14 cellular contexts compared by ENCODE assay signal in the genomic region with DNA sequence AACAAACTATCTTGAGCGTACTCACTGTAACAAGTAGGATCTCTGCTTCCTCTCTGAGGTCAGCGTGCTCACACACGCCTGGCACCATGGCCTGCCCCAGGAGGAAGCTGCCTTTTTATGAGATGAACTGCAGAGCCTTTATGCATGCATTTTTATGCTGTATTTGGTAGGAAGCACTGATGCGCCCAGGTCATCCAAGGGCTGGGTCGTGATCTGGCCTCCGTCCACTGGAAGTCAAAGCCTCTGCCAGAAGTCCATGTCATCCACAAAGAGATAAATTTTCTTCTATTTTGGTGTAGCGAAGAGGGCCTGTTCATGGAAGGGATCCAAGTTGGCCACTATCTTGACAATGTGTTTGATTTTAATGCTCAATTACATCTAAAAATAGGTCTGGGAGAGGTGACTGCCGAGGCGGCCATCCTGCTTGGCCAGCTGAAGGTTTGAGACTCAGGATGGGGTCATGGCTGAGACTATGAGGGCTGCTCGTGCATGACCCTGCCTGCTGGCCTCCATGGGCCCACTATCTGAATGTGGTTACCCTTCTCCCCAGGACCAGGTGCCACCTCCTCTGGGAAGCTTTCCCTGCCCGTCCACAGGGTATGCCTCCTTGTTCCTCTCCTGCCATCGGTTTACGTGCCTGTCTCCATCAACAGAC. TPM values are rescaled to one million over a fixed set of nuclear protein-coding genes. Genes with fewer than 3 reads are reported as not detected.
A peak's percentile ranks its signal among the peaks of the same experiment; 100 is the strongest.
DNase-seq lines count a peak whose midpoint lies in the region; ATAC-seq and TF ChIP-seq lines count a peak whose summit lies in the region.
"Had no signal": no experiment of that assay in that cellular context is flagged by ENCODE, and none has a peak within 500 bp of the region (broad histone marks: within the 10 kb centered on the region; RNA-seq: fewer than 3 reads in every experiment).

No MANE protein-coding gene starts in this region.

- no peak for TF ChIP-seq CTCF in choroid plexus epithelial cell (conservative IDR thresholded peaks at IDR 0.05; ENCODE audit: low read depth, low read length)
- no peak for TF ChIP-seq CTCF in left lung (IDR thresholded peaks at IDR 0.05)
- TF ChIP-seq CTCF in thyroid gland (IDR thresholded peaks at IDR 0.05) = no peak
- no peak for TF ChIP-seq CTCF in OCI-LY7 (conservative IDR thresholded peaks at IDR 0.05; ENCODE audit: low read length)

- H3K27me3 ChIP-seq in left lung (peaks cover 0 to 7% of the 10 kb centered on the region in 2 donors), thyroid gland (no peaks in the 10 kb centered on the region)
- H3K27me3 ChIP-seq: dorsolateral prefrontal cortex, SJCRH30 had no signal

- peaks cover 7 to 17% of the 10 kb centered on the region in 2 donors for H3K4me1 ChIP-seq in left lung
- peaks cover 34 to 41% of the 10 kb centered on the region in 2 donors for H3K4me1 ChIP-seq in thyroid gland
- peaks cover 28% of the 10 kb centered on the region for H3K4me1 ChIP-seq in OCI-LY7 (ENCODE audit: insufficient read depth, low read length, poor library complexity, severe bottlenecking)

- peak; percentile 3 for DNase-seq in activated CD4-positive, alpha-beta memory T cell treated with anti-CD3 and anti-CD28 coated beads for 36 hours
- DNase-seq in activated CD4-positive, alpha-beta memory T cell treated with anti-CD3 and anti-CD28 coated beads, Interleukin-2, amount 10 ng/mL, durations not matched to agents 7 days and 5 days = no peak
- peak; percentile 27 for DNase-seq in choroid plexus epithelial cell (ENCODE audit: low read depth)
- peak; percentile 20 to 68 for DNase-seq in left lung
- no peak for DNase-seq in thyroid gland
- no peak for DNase-seq in OCI-LY7 (ENCODE audit: low spot score)
- DNase-seq in kidney glomerular epithelial cell (lab: John Stamatoyannopoulos, UW) = no peak
- DNase-seq: stimulated activated naive CD4-positive, alpha-beta T cell had no signal

- no peak for ATAC-seq in left lung
- ATAC-seq in GM19467 (IDR thresholded peaks at IDR 0.05; ENCODE audit: unreplicated experiment) = no peak
- ATAC-seq: activated CD4-positive, CD25-positive, alpha-beta regulatory T cell treated with anti-CD3 and anti-CD28 coated beads, Interleukin-2, amount 50 U/mL, for 24 hours had no signal

- H3K27me3 Mint-ChIP-seq in activated CD4-positive, alpha-beta memory T cell treated with anti-CD3 and anti-CD28 coated beads for 36 hours = no peaks in the 10 kb centered on the region
- no peaks in the 10 kb centered on the region for H3K27me3 Mint-ChIP-seq in activated CD4-positive, alpha-beta memory T cell treated with anti-CD3 and anti-CD28 coated beads, Interleukin-2, amount 10 ng/mL, durations not matched to agents 7 days and 5 days
- H3K27me3 Mint-ChIP-seq: activated naive CD8-positive, alpha-beta T cell had no signal

- BruUV-seq in OCI-LY7 (replicated peaks; lab: Mats Ljungman, UMichigan) = no TSS peak

- no peak overlapping the region for H3K4me3 Mint-ChIP-seq in activated CD4-positive, alpha-beta memory T cell treated with anti-CD3 and anti-CD28 coated beads for 36 hours
- H3K4me3 Mint-ChIP-seq in activated CD4-positive, alpha-beta memory T cell treated with anti-CD3 and anti-CD28 coated beads, Interleukin-2, amount 10 ng/mL, durations not matched to agents 7 days and 5 days = no peak overlapping the region
- H3K4me3 Mint-ChIP-seq: activated naive CD8-positive, alpha-beta T cell; GM23338 had no signal

- no peaks in the 10 kb centered on the region for H3K9me3 Mint-ChIP-seq in activated CD4-positive, alpha-beta memory T cell treated with anti-CD3 and anti-CD28 coated beads for 36 hours
- no peaks in the 10 kb centered on the region for H3K9me3 Mint-ChIP-seq in activated CD4-positive, alpha-beta memory T cell treated with anti-CD3 and anti-CD28 coated beads, Interleukin-2, amount 10 ng/mL, durations not matched to agents 7 days and 5 days

- CTCF ChIA-PET in activated CD4-positive, alpha-beta memory T cell treated with anti-CD3 and anti-CD28 coated beads for 36 hours (lab: Charles Lee) = no interaction called here
- CTCF ChIA-PET in activated CD4-positive, alpha-beta memory T cell treated with anti-CD3 and anti-CD28 coated beads, Interleukin-2, amount 10 ng/mL, durations not matched to agents 7 days and 5 days (lab: Charles Lee) = no interaction called here
- CTCF ChIA-PET in OCI-LY7 (lab: Charles Lee; ENCODE audit: unreplicated experiment) = interaction anchor here (1.1 kb wide), 1 partner anchor 78 kb away, joined by 3 read pairs; no protein-coding TSS in a partner anchor

- POLR2A ChIA-PET in activated CD4-positive, alpha-beta memory T cell treated with anti-CD3 and anti-CD28 coated beads for 36 hours (lab: Charles Lee) = no interaction called here
- POLR2A ChIA-PET in activated CD4-positive, alpha-beta memory T cell treated with anti-CD3 and anti-CD28 coated beads, Interleukin-2, amount 10 ng/mL, durations not matched to agents 7 days and 5 days (lab: Charles Lee) = no interaction called here
- POLR2A ChIA-PET in OCI-LY7 (lab: Charles Lee) = no interaction called here

- H4K20me1 ChIP-seq in OCI-LY7 (ENCODE audit: insufficient read depth, low read length) = no peaks in the 10 kb centered on the region

- no peaks in the 10 kb centered on the region for H3K9me2 ChIP-seq in OCI-LY7 (ENCODE audit: insufficient read depth, low read length)

- H3K4me3 ChIP-seq in choroid plexus epithelial cell (ENCODE audit: low read depth, low read length) (no peak overlapping the region), left lung (no peak overlapping the region), thyroid gland (replicated peaks in 1 of 3) (no peak overlapping the region), OCI-LY7 (ENCODE audit: low read depth, low read length, poor library complexity, severe bottlenecking) (no peak overlapping the region)
- H3K4me3 ChIP-seq: dorsolateral prefrontal cortex, GM23338, SJCRH30 had no signal

- H3K4me2 ChIP-seq in OCI-LY7 (ENCODE audit: low read length) = no peak overlapping the region
- H3K4me2 ChIP-seq: GM23338 had no signal

- H3K27ac ChIP-seq in left lung (no peak overlapping the region), thyroid gland (peak overlapping the region in 2 of 3 donors; percentile 32 to 34), OCI-LY7 (ENCODE audit: low read depth, low read length, poor library complexity, severe bottlenecking) (no peak overlapping the region)
- H3K27ac ChIP-seq: dorsolateral prefrontal cortex, SJCRH30 had no signal

- H3K9me3 ChIP-seq in left lung (no peaks in the 10 kb centered on the region), thyroid gland (no peaks in the 10 kb centered on the region), OCI-LY7 (ENCODE audit: low read length) (no peaks in the 10 kb centered on the region)
- H3K9me3 ChIP-seq: SJCRH30 had no signal

- no peaks in the 10 kb centered on the region for H3K4me1 Mint-ChIP-seq in activated CD4-positive, alpha-beta memory T cell treated with anti-CD3 and anti-CD28 coated beads for 36 hours (ENCODE audit: low read depth)
- no peaks in the 10 kb centered on the region for H3K4me1 Mint-ChIP-seq in activated CD4-positive, alpha-beta memory T cell treated with anti-CD3 and anti-CD28 coated beads, Interleukin-2, amount 10 ng/mL, durations not matched to agents 7 days and 5 days

- no peak overlapping the region for H3K27ac Mint-ChIP-seq in activated CD4-positive, alpha-beta memory T cell treated with anti-CD3 and anti-CD28 coated beads for 36 hours
- no peak overlapping the region for H3K27ac Mint-ChIP-seq in activated CD4-positive, alpha-beta memory T cell treated with anti-CD3 and anti-CD28 coated beads, Interleukin-2, amount 10 ng/mL, durations not matched to agents 7 days and 5 days
- H3K27ac Mint-ChIP-seq: activated naive CD8-positive, alpha-beta T cell; GM23338 had no signal

- intact Hi-C loops in activated CD4-positive, alpha-beta memory T cell treated with anti-CD3 and anti-CD28 coated beads for 36 hours (cut with micrococcal nuclease) = no loop called here
- intact Hi-C loops in left lung (cut with DNase I) (no loop called here), thyroid gland (cut with DNase I) (loop anchor here (10.0 kb wide), 1 partner anchor 85 kb away; no protein-coding TSS in a partner anchor), OCI-LY7 (cut with micrococcal nuclease; ENCODE audit: unreplicated experiment) (loop anchor here (5.0 kb wide), 1 partner anchor 82 kb away; no protein-coding TSS in a partner anchor)

- no peak overlapping the region for H2AFZ ChIP-seq in OCI-LY7 (ENCODE audit: low read length)
- H2AFZ ChIP-seq: GM23338 had no signal

- no peaks in the 10 kb centered on the region for H3K36me3 ChIP-seq in left lung
- no peaks in the 10 kb centered on the region for H3K36me3 ChIP-seq in thyroid gland
- H3K36me3 ChIP-seq in OCI-LY7 (ENCODE audit: insufficient read depth, low read length) = no peaks in the 10 kb centered on the region
- H3K36me3 ChIP-seq: SJCRH30 had no signal

- 68 to 82% methylated on average over 13 of the region's 13 CpGs for WGBS in thyroid gland, 2 donors

- H3K79me2 ChIP-seq in OCI-LY7 (ENCODE audit: insufficient read depth, low read depth, low read length) = no peaks in the 10 kb centered on the region

- no peak for TF ChIP-seq POLR2A in thyroid gland (IDR thresholded peaks at IDR 0.05)

- H3K36me3 Mint-ChIP-seq in activated CD4-positive, alpha-beta memory T cell treated with anti-CD3 and anti-CD28 coated beads for 36 hours = no peaks in the 10 kb centered on the region
- H3K36me3 Mint-ChIP-seq in activated CD4-positive, alpha-beta memory T cell treated with anti-CD3 and anti-CD28 coated beads, Interleukin-2, amount 10 ng/mL, durations not matched to agents 7 days and 5 days (ENCODE audit: low read depth) = no peaks in the 10 kb centered on the region
- H3K36me3 Mint-ChIP-seq: activated naive CD8-positive, alpha-beta T cell had no signal

RNA-seq across cellular contexts. Expression of a gene that starts 50.3 kb away (rescaled TPM):
- not detected for total RNA-seq in activated CD4-positive, alpha-beta memory T cell treated with anti-CD3 and anti-CD28 coated beads for 36 hours
- total RNA-seq in activated CD4-positive, alpha-beta memory T cell treated with anti-CD3 and anti-CD28 coated beads, Interleukin-2, amount 10 ng/mL, durations not matched to agents 7 days and 5 days = not detected
- total RNA-seq in left lung (10 to 100 TPM; 16.7 to 18.3 TPM), thyroid gland (10 to 100 TPM in 3 of 4 donors, 1 to 10 TPM in 1; 6.9 to 38.3 (median 14.0) TPM), OCI-LY7 (2022) (not detected in 2 replicates)
- not detected in 2 replicates for total RNA-seq in OCI-LY7 (2014; rRNA removed; shearing (Covaris generic))

Comparison
In these comparisons a context has a peak if more than half of its experiments do, and no peak if none do; other contexts are left out.
1. DNase-seq: peak in activated CD4-positive, alpha-beta memory T cell treated with anti-CD3 and anti-CD28 coated beads for 36 hours (single experiment), choroid plexus epithelial cell (single experiment) and left lung (2 of 2); none in activated CD4-positive, alpha-beta memory T cell treated with anti-CD3 and anti-CD28 coated beads, Interleukin-2, amount 10 ng/mL, durations not matched to agents 7 days and 5 days (single experiment), thyroid gland (0 of 2), OCI-LY7 (single experiment) and kidney glomerular epithelial cell (single experiment).
2. H3K27ac ChIP-seq: peak in thyroid gland (2 of 3); none in left lung (0 of 2) and OCI-LY7 (single experiment).
3. RNA of a gene that starts 50.3 kb away (total RNA-seq): 16.7 to 18.3 TPM in left lung and 6.9 to 38.3 TPM in thyroid gland; not detected in activated CD4-positive, alpha-beta memory T cell treated with anti-CD3 and anti-CD28 coated beads, Interleukin-2, amount 10 ng/mL, durations not matched to agents 7 days and 5 days, not detected in activated CD4-positive, alpha-beta memory T cell treated with anti-CD3 and anti-CD28 coated beads for 36 hours and not detected in OCI-LY7; every median in the first group is over 4 times any median in the second.
4. intact Hi-C loops: an anchor here in thyroid gland (10.0 kb wide) and OCI-LY7 (5.0 kb wide); none called in activated CD4-positive, alpha-beta memory T cell treated with anti-CD3 and anti-CD28 coated beads for 36 hours and left lung.